ENCODE assay signal across 38 cellular contexts in the genomic region with DNA sequence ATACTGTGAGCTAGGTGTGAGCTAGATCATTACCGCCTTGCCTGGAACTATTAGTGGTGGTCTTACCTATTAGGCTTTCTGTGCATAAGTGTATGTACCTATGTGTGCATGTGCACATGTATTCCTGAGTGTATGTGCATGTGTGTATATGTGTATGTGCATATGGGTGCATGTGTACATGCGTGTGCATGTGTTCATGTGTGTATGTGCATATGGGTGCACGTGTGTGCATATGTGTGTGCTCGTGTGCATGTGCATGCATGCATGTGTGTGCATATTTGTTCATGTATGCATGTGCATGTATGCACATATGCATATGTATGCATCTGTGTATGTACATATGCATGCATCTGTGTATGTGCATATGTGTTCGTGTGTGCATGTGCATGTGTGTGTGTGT.
"Had no signal": no experiment of that assay in that cellular context is flagged by ENCODE, and none has a peak within 500 bp of the region (broad histone marks: within the 10 kb centered on the region; RNA-seq: fewer than 3 reads in every experiment).

No MANE protein-coding gene starts in this region.

- ATAC-seq: activated CD8-positive, alpha-beta memory T cell treated with anti-CD3 and anti-CD28 coated beads, Interleukin-2, amount 10 ng/mL, durations not matched to agents 7 days and 5 days; activated CD8-positive, alpha-beta T cell treated with anti-CD3 and anti-CD28 coated beads, Interleukin-2, amount 10 ng/mL, durations not matched to agents 7 days and 5 days; activated naive CD4-positive, alpha-beta T cell treated with anti-CD3 and anti-CD28 coated beads, Interleukin-2, amount 50 U/mL, for 72 hours; body of pancreas had no signal

- H3K36me3 ChIP-seq: adrenal gland, brain microvascular endothelial cell, breast epithelium, cardiac muscle cell had no signal

- H3K9me3 ChIP-seq: adrenal gland, body of pancreas, breast epithelium had no signal

- H3K4me3 ChIP-seq: adrenal gland, body of pancreas, breast epithelium, cardiac muscle cell had no signal

- DNase-seq: activated B cell treated with CpG ODN at 0.5 μM for 24 hours; activated CD4-positive, alpha-beta memory T cell treated with anti-CD3 and anti-CD28 coated beads for 36 hours; activated CD4-positive, alpha-beta T cell treated with anti-CD3 and anti-CD28 coated beads for 4 hours; activated CD4-positive, alpha-beta T cell treated with anti-CD3 and anti-CD28 coated beads, Interleukin-2, amount 10 ng/mL, durations not matched to agents 24 days and 14 days; activated CD4-positive, alpha-beta T cell treated with anti-CD3 and anti-CD28 coated beads, Interleukin-2, amount 50 U/mL, for 1 hour; activated CD4-positive, alpha-beta T cell treated with anti-CD3 and anti-CD28 coated beads, Interleukin-2, amount 50 U/mL, for 4 hours; activated CD4-positive, CD25-positive, alpha-beta regulatory T cell treated with anti-CD3 and anti-CD28 coated beads, Interleukin-2, amount 50 U/mL, for 72 hours; activated CD8-positive, alpha-beta memory T cell treated with anti-CD3 and anti-CD28 coated beads for 24 hours; activated CD8-positive, alpha-beta memory T cell treated with anti-CD3 and anti-CD28 coated beads, Interleukin-2, amount 10 ng/mL, durations not matched to agents 7 days and 5 days; activated CD8-positive, alpha-beta memory T cell treated with anti-CD3 and anti-CD28 coated beads, Interleukin-2, amount 50 U/mL, for 48 hours; activated CD8-positive, alpha-beta T cell treated with anti-CD3 and anti-CD28 coated beads, Interleukin-2, amount 10 ng/mL, durations not matched to agents 7 days and 5 days; activated effector memory CD4-positive, alpha-beta T cell treated with anti-CD3 and anti-CD28 coated beads, Interleukin-2, amount 50 U/mL, for 16 hours; activated gamma-delta T cell treated with Interleukin-2 at 50 U/mL for 16 hours; activated naive CD4-positive, alpha-beta T cell; activated naive CD4-positive, alpha-beta T cell treated with anti-CD3 and anti-CD28 coated beads for 36 hours; activated naive CD4-positive, alpha-beta T cell treated with anti-CD3 and anti-CD28 coated beads, Interleukin-2, amount 50 U/mL, for 16 hours; activated naive CD8-positive, alpha-beta T cell treated with anti-CD3 and anti-CD28 coated beads for 36 hours; activated T-cell treated with anti-CD3 and anti-CD28 coated beads, Interleukin-2, amount 50 U/mL, for 24 hours; activated T-cell treated with anti-CD3 and anti-CD28 coated beads, Interleukin-2, amount 50 U/mL, for 48 hours; adrenal gland; amniotic stem cell; aorta; body of pancreas; brain microvascular endothelial cell; caudate nucleus; cerebellar nuclear complex; T-helper 1 cell; T-helper 2 cell; T-helper 9 cell had no signal

- H3K27ac Mint-ChIP-seq: activated B cell treated with CpG ODN at 0.5 μM for 24 hours; activated CD4-positive, alpha-beta memory T cell treated with anti-CD3 and anti-CD28 coated beads for 36 hours; activated CD4-positive, alpha-beta T cell treated with anti-CD3 and anti-CD28 coated beads, Interleukin-2, amount 10 ng/mL, durations not matched to agents 24 days and 14 days; activated CD8-positive, alpha-beta memory T cell treated with anti-CD3 and anti-CD28 coated beads, Interleukin-2, amount 10 ng/mL, durations not matched to agents 7 days and 5 days; activated CD8-positive, alpha-beta T cell treated with anti-CD3 and anti-CD28 coated beads, Interleukin-2, amount 10 ng/mL, durations not matched to agents 7 days and 5 days; activated naive CD4-positive, alpha-beta T cell treated with anti-CD3 and anti-CD28 coated beads for 36 hours; activated naive CD4-positive, alpha-beta T cell treated with anti-CD3 and anti-CD28 coated beads, Interleukin-2, amount 50 U/mL, for 72 hours; activated naive CD8-positive, alpha-beta T cell treated with anti-CD3 and anti-CD28 coated beads for 36 hours; activated T-cell treated with anti-CD3 and anti-CD28 coated beads, Interleukin-2, amount 50 U/mL, for 24 hours; T-helper 1 cell treated with Interleukin-12 subunit alpha and Interleukin-12 subunit beta and Interleukin-4 antibody, amounts not matched to agents 30 μg/mL and 1 μg/mL, for 36 hours; T-helper 2 cell treated with Interferon-gamma antibody and Interleukin-4, amounts not matched to agents 5 μg/mL and 100 μg/mL, for 36 hours had no signal

- FAIRE-seq: astrocyte, TTC549 had no signal

- H3K9me3 Mint-ChIP-seq: activated CD4-positive, alpha-beta T cell treated with anti-CD3 and anti-CD28 coated beads, Interleukin-2, amount 10 ng/mL, durations not matched to agents 24 days and 14 days; activated naive CD4-positive, alpha-beta T cell treated with anti-CD3 and anti-CD28 coated beads for 36 hours; activated naive CD8-positive, alpha-beta T cell treated with anti-CD3 and anti-CD28 coated beads for 36 hours; activated T-cell treated with anti-CD3 and anti-CD28 coated beads, Interleukin-2, amount 50 U/mL, for 24 hours; T-helper 1 cell treated with Interleukin-12 subunit alpha and Interleukin-12 subunit beta and Interleukin-4 antibody, amounts not matched to agents 30 μg/mL and 1 μg/mL, for 36 hours; T-helper 2 cell treated with Interferon-gamma antibody and Interleukin-4, amounts not matched to agents 5 μg/mL and 100 μg/mL, for 36 hours had no signal

- H3K4me3 Mint-ChIP-seq: activated B cell treated with CpG ODN at 0.5 μM for 24 hours; activated CD4-positive, alpha-beta memory T cell treated with anti-CD3 and anti-CD28 coated beads for 36 hours; activated CD4-positive, alpha-beta T cell treated with anti-CD3 and anti-CD28 coated beads, Interleukin-2, amount 10 ng/mL, durations not matched to agents 24 days and 14 days; activated CD8-positive, alpha-beta memory T cell treated with anti-CD3 and anti-CD28 coated beads, Interleukin-2, amount 10 ng/mL, durations not matched to agents 7 days and 5 days; activated CD8-positive, alpha-beta T cell treated with anti-CD3 and anti-CD28 coated beads, Interleukin-2, amount 10 ng/mL, durations not matched to agents 7 days and 5 days; activated naive CD4-positive, alpha-beta T cell treated with anti-CD3 and anti-CD28 coated beads for 36 hours; activated naive CD8-positive, alpha-beta T cell treated with anti-CD3 and anti-CD28 coated beads for 36 hours; activated T-cell treated with anti-CD3 and anti-CD28 coated beads, Interleukin-2, amount 50 U/mL, for 24 hours; central memory CD8-positive, alpha-beta T cell; T-helper 1 cell treated with Interleukin-12 subunit alpha and Interleukin-12 subunit beta and Interleukin-4 antibody, amounts not matched to agents 30 μg/mL and 1 μg/mL, for 36 hours; T-helper 2 cell treated with Interferon-gamma antibody and Interleukin-4, amounts not matched to agents 5 μg/mL and 100 μg/mL, for 36 hours had no signal

- H3K4me1 Mint-ChIP-seq: activated B cell treated with CpG ODN at 0.5 μM for 24 hours; activated CD4-positive, alpha-beta T cell treated with anti-CD3 and anti-CD28 coated beads, Interleukin-2, amount 10 ng/mL, durations not matched to agents 24 days and 14 days; activated CD8-positive, alpha-beta memory T cell treated with anti-CD3 and anti-CD28 coated beads, Interleukin-2, amount 10 ng/mL, durations not matched to agents 7 days and 5 days; activated naive CD8-positive, alpha-beta T cell treated with anti-CD3 and anti-CD28 coated beads for 36 hours; central memory CD8-positive, alpha-beta T cell had no signal

- H3K36me3 Mint-ChIP-seq: activated CD4-positive, alpha-beta memory T cell treated with anti-CD3 and anti-CD28 coated beads for 36 hours; activated CD8-positive, alpha-beta memory T cell treated with anti-CD3 and anti-CD28 coated beads, Interleukin-2, amount 10 ng/mL, durations not matched to agents 7 days and 5 days; activated naive CD4-positive, alpha-beta T cell treated with anti-CD3 and anti-CD28 coated beads, Interleukin-2, amount 50 U/mL, for 72 hours; activated naive CD8-positive, alpha-beta T cell treated with anti-CD3 and anti-CD28 coated beads for 36 hours had no signal

- H3K4me1 ChIP-seq: adrenal gland, body of pancreas, breast epithelium had no signal

- H3K27me3 ChIP-seq: adrenal gland, body of pancreas, brain microvascular endothelial cell, cardiac muscle cell had no signal

- H3K27me3 Mint-ChIP-seq: activated B cell treated with CpG ODN at 0.5 μM for 24 hours; activated CD4-positive, alpha-beta memory T cell treated with anti-CD3 and anti-CD28 coated beads for 36 hours; activated CD4-positive, alpha-beta T cell treated with anti-CD3 and anti-CD28 coated beads, Interleukin-2, amount 10 ng/mL, durations not matched to agents 24 days and 14 days; activated CD8-positive, alpha-beta memory T cell treated with anti-CD3 and anti-CD28 coated beads, Interleukin-2, amount 10 ng/mL, durations not matched to agents 7 days and 5 days; activated naive CD8-positive, alpha-beta T cell treated with anti-CD3 and anti-CD28 coated beads for 36 hours; central memory CD8-positive, alpha-beta T cell had no signal

- H3K27ac ChIP-seq: adrenal gland, body of pancreas, brain microvascular endothelial cell, breast epithelium, cardiac muscle cell, VCaP had no signal
